In genomic region chr9:92998871-92999270, GRCh38 we compare ENCODE assay signal across 1 cellular context. TPM values are rescaled to one million over a fixed set of nuclear protein-coding genes. Genes with fewer than 3 reads are reported as not detected.
"Had no signal": no experiment of that assay in that cellular context is flagged by ENCODE, and none has a peak within 500 bp of the region (broad histone marks: within the 10 kb centered on the region; RNA-seq: fewer than 3 reads in every experiment).

No MANE protein-coding gene starts in this region.

RNA-seq across cellular contexts. Expression of gene FGD3, which starts 51.5 kb away (rescaled TPM):
- total RNA-seq: SJSA1 had no signal

RNA-seq across cellular contexts. Expression of gene SUSD3, which starts 59.6 kb away (rescaled TPM):
- total RNA-seq: SJSA1 had no signal
